Comparison of ENCODE assay signal across 8 cellular contexts in the genomic region with DNA sequence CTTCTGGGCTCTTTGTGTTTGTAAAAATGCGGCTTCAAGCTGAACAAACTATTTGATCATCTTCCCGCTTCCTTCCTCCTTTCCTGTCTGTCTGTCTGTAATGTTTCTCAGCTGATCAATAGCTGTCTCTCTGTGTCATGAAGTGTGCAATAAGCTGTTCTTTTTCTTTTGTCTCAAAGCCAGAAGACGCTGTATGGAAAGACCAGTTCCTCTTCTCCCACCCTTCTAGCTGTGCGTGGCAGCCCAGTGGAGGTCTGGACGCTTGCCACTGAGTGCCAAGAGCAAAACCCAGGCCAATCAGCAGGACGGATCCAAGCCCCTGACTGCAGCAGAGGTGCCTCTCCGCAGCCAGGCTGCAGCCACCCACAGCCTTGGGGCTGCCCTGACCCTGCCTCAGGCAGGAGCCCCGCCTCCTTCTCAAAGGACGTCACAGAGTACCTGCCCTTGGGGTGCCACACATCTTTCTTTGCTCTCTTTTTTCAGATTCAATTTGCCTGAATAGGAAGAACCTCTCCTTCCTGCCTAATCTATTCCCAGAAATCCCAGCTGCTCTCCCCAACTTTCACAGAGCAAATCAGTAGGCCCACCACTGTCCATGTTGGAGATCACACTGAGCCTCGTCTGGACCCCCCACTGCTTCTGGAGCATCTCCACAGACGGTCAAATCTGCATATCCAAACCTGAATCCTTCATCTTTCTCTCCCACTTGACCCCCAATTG. TPM values are rescaled to one million over a fixed set of nuclear protein-coding genes. Genes with fewer than 3 reads are reported as not detected.
DNase-seq lines count a peak whose midpoint lies in the region; ATAC-seq, FAIRE-seq and TF ChIP-seq lines count a peak whose summit lies in the region.

No MANE protein-coding gene starts in this region.

- DNase-seq in NCI-H1092 treated with DMSO at 0.1 percent for 48 hours (lab: John Stamatoyannopoulos, UW) (peak; percentile 64), endothelial cell of umbilical vein (ENCODE audit: low read depth, low spot score) (peak; percentile 85), thyroid gland (peak; percentile 95), NCI-H226 (no peak), cortex of kidney (lab: John Stamatoyannopoulos, UW) (no peak)
- DNase-seq in activated CD8-positive, alpha-beta T cell treated with anti-CD3 and anti-CD28 coated beads for 36 hours = peak; percentile 87

- FAIRE-seq in endothelial cell of umbilical vein (lab: Jason Lieb, UNC) = no peak

- H3K79me2 ChIP-seq in endothelial cell of umbilical vein (ENCODE audit: control insufficient read depth, insufficient read depth, low read length) = peaks cover 31% of the 10 kb centered on the region

- dilution Hi-C loops in endothelial cell of umbilical vein (cut with MboI; ENCODE audit: extremely low pct_ligation_motif_present, low sequenced_read_pairs) = no loop called here

- TF ChIP-seq POLR2A in endothelial cell of umbilical vein (IDR thresholded peaks at IDR 0.05; ENCODE audit: low read depth, low read length) = no peak
- TF ChIP-seq POLR2A in thyroid gland (IDR thresholded peaks at IDR 0.05) = peak in 1 of 2 donors; percentile 79

- peak overlapping the region; percentile 79 for H3K4me3 Mint-ChIP-seq in activated CD8-positive, alpha-beta T cell treated with anti-CD3 and anti-CD28 coated beads for 36 hours
- no peak overlapping the region for H3K4me3 Mint-ChIP-seq in nephron

- peak overlapping the region; percentile 43 to 59 (median 50) for H3K4me3 ChIP-seq in BLaER1 treated with 17β-estradiol and CSF1 and Interleukin-3, amounts not matched to agents 10 nM and 100 nM
- no peak overlapping the region for H3K4me3 ChIP-seq in endothelial cell of umbilical vein (replicated peaks in 1 of 3; ENCODE audit: insufficient read depth in 1 of 3, low read depth in 1 of 3, low read length in 3 of 3)
- no peak overlapping the region for H3K4me3 ChIP-seq in thyroid gland (replicated peaks in 1 of 3)

- peaks cover 92 to 98% (median 96%) of the 10 kb centered on the region in 10 experiments for H3K4me1 ChIP-seq in BLaER1 treated with 17β-estradiol and CSF1 and Interleukin-3, amounts not matched to agents 10 nM and 100 nM
- peaks cover 97% of the 10 kb centered on the region for H3K4me1 ChIP-seq in endothelial cell of umbilical vein (ENCODE audit: control insufficient read depth, extremely low read depth, insufficient read depth, low read length)
- peaks cover 39 to 78% of the 10 kb centered on the region in 2 donors for H3K4me1 ChIP-seq in thyroid gland

- no peaks in the 10 kb centered on the region for H3K9me3 Mint-ChIP-seq in activated CD8-positive, alpha-beta T cell treated with anti-CD3 and anti-CD28 coated beads for 36 hours
- H3K9me3 Mint-ChIP-seq in nephron = no peaks in the 10 kb centered on the region

- peak overlapping the region; percentile 91 to 99 (median 95) for H3K4me2 ChIP-seq in BLaER1 treated with 17β-estradiol and CSF1 and Interleukin-3, amounts not matched to agents 10 nM and 100 nM
- peak overlapping the region; percentile 98 for H3K4me2 ChIP-seq in endothelial cell of umbilical vein (ENCODE audit: insufficient read depth, low read length)

- no peaks in the 10 kb centered on the region for H3K27me3 Mint-ChIP-seq in activated CD8-positive, alpha-beta T cell treated with anti-CD3 and anti-CD28 coated beads for 36 hours
- H3K27me3 Mint-ChIP-seq in nephron (ENCODE audit: low read depth) = no peaks in the 10 kb centered on the region

- intact Hi-C loops in activated CD8-positive, alpha-beta T cell treated with anti-CD3 and anti-CD28 coated beads for 36 hours (cut with micrococcal nuclease) = no loop called here
- intact Hi-C loops in endothelial cell of umbilical vein (cut with micrococcal nuclease) = loop anchor here (1.0 to 10.0 kb wide), 10 partner anchors 43 to 1080 kb away; partner anchors contain the start of gene NOCT
- intact Hi-C loops in thyroid gland (cut with DNase I) = no loop called here

- H3K36me3 ChIP-seq in BLaER1 treated with 17β-estradiol and CSF1 and Interleukin-3, amounts not matched to agents 10 nM and 100 nM = 0 out of 22 replicates have a peak, but pooled peaks cover 0 to 3% (median 0%) of the 10 kb centered on the region in 11 experiments
- no peaks in the 10 kb centered on the region for H3K36me3 ChIP-seq in endothelial cell of umbilical vein (ENCODE audit: control insufficient read depth in 2 of 2, extremely low read depth in 1 of 2, insufficient read depth in 2 of 2, low read length in 2 of 2)
- no peaks in the 10 kb centered on the region for H3K36me3 ChIP-seq in thyroid gland

- H2AFZ ChIP-seq in endothelial cell of umbilical vein (ENCODE audit: low read depth, low read length) = no peak overlapping the region

- peak overlapping the region; percentile 58 to 85 (median 82) for H3K9ac ChIP-seq in BLaER1 treated with 17β-estradiol and CSF1 and Interleukin-3, amounts not matched to agents 10 nM and 100 nM
- peak overlapping the region; percentile 99 for H3K9ac ChIP-seq in endothelial cell of umbilical vein (replicated peaks; ENCODE audit: extremely low read depth, insufficient read depth, low read length)

- peaks cover 0 to 3% (median 0%) of the 10 kb centered on the region in 11 experiments; a peak in 1 of 22 replicates for H3K9me3 ChIP-seq in BLaER1 treated with 17β-estradiol and CSF1 and Interleukin-3, amounts not matched to agents 10 nM and 100 nM (replicated peaks in 1 of 11)
- H3K9me3 ChIP-seq in endothelial cell of umbilical vein (replicated peaks; ENCODE audit: control insufficient read depth, insufficient read depth, low read length) = no peaks in the 10 kb centered on the region
- H3K9me3 ChIP-seq in thyroid gland = no peaks in the 10 kb centered on the region

- H3K4me1 Mint-ChIP-seq in activated CD8-positive, alpha-beta T cell treated with anti-CD3 and anti-CD28 coated beads for 36 hours (ENCODE audit: low read depth) = peaks cover 80% of the 10 kb centered on the region
- peaks cover 63% of the 10 kb centered on the region for H3K4me1 Mint-ChIP-seq in nephron

- H3K27ac ChIP-seq in BLaER1 treated with 17β-estradiol and CSF1 and Interleukin-3, amounts not matched to agents 10 nM and 100 nM = peak overlapping the region; percentile 66 to 95 (median 91)
- H3K27ac ChIP-seq in endothelial cell of umbilical vein (ENCODE audit: insufficient read depth, low read depth, low read length) = peak overlapping the region; percentile 100
- peak overlapping the region; percentile 74 to 80 (median 78) for H3K27ac ChIP-seq in thyroid gland

- no peaks in the 10 kb centered on the region for H3K36me3 Mint-ChIP-seq in activated CD8-positive, alpha-beta T cell treated with anti-CD3 and anti-CD28 coated beads for 36 hours (ENCODE audit: low read depth)
- H3K36me3 Mint-ChIP-seq in nephron (ENCODE audit: low read depth) = no peaks in the 10 kb centered on the region

- WGBS in thyroid gland, 2 donors = 21 to 27% methylated on average over 11 of the region's 11 CpGs

- CTCF ChIA-PET in activated CD8-positive, alpha-beta T cell treated with anti-CD3 and anti-CD28 coated beads for 36 hours (lab: Charles Lee) = interaction anchor here (1.0 to 1.7 kb wide), 5 partner anchors 14 to 159 kb away, joined by 3 to 5 read pairs (median 5); no protein-coding TSS in a partner anchor
- CTCF ChIA-PET in endothelial cell of umbilical vein (lab: Charles Lee) = interaction anchor here (0.7 to 3.0 kb wide), 16 partner anchors 9 to 515 kb away, joined by 3 to 31 read pairs (median 5); no protein-coding TSS in a partner anchor

- no peaks in the 10 kb centered on the region for H3K27me3 ChIP-seq in BLaER1 treated with 17β-estradiol and CSF1 and Interleukin-3, amounts not matched to agents 10 nM and 100 nM
- H3K27me3 ChIP-seq in endothelial cell of umbilical vein (ENCODE audit: control insufficient read depth in 2 of 2, insufficient read depth in 2 of 2, low read length in 2 of 2) = no peaks in the 10 kb centered on the region
- H3K27me3 ChIP-seq in thyroid gland = no peaks in the 10 kb centered on the region

- H3K27ac Mint-ChIP-seq in activated CD8-positive, alpha-beta T cell treated with anti-CD3 and anti-CD28 coated beads for 36 hours = peak overlapping the region; percentile 98
- H3K27ac Mint-ChIP-seq in nephron = peak overlapping the region; percentile 37 to 88 (median 80)

- POLR2A ChIA-PET in activated CD8-positive, alpha-beta T cell treated with anti-CD3 and anti-CD28 coated beads for 36 hours (lab: Charles Lee) = interaction anchor here (1.1 to 4.1 kb wide), 9 partner anchors 9 to 62 kb away, joined by 3 to 25 read pairs (median 5); partner anchors contain the start of gene MAML3
- POLR2A ChIA-PET in endothelial cell of umbilical vein (lab: Charles Lee) = interaction anchor here (1.0 to 2.7 kb wide), 3 partner anchors 22 to 59 kb away, joined by 3 to 17 read pairs (median 5); partner anchors contain the start of gene MAML3

- no peaks in the 10 kb centered on the region for H4K20me1 ChIP-seq in BLaER1 treated with 17β-estradiol and CSF1 and Interleukin-3, amounts not matched to agents 10 nM and 100 nM
- no peaks in the 10 kb centered on the region for H4K20me1 ChIP-seq in endothelial cell of umbilical vein (replicated peaks; ENCODE audit: control insufficient read depth, extremely low read depth, insufficient read depth, low read length)

- no TSS peak for BruUV-seq in endothelial cell of umbilical vein (replicated peaks; lab: Mats Ljungman, UMichigan)

- ATAC-seq in activated CD8-positive, alpha-beta T cell treated with anti-CD3 and anti-CD28 coated beads for 36 hours = peak; percentile 55

- TF ChIP-seq CTCF in activated CD8-positive, alpha-beta T cell treated with anti-CD3 and anti-CD28 coated beads for 36 hours (IDR thresholded peaks at IDR 0.05) = no peak
- TF ChIP-seq CTCF in endothelial cell of umbilical vein (IDR thresholded peaks at IDR 0.05; ENCODE audit: extremely low read depth in 1 of 2, insufficient read depth in 1 of 2, low read depth in 1 of 2, low read length in 2 of 2) = no peak
- no peak for TF ChIP-seq CTCF in nephron (IDR thresholded peaks at IDR 0.05; ENCODE audit: unreplicated experiment in 3 of 3)
- no peak for TF ChIP-seq CTCF in thyroid gland (IDR thresholded peaks at IDR 0.05)

- no peaks in the 10 kb centered on the region for H3K9me1 ChIP-seq in endothelial cell of umbilical vein (replicated peaks; ENCODE audit: control insufficient read depth, extremely low read depth, insufficient read depth, low read length)

TF ChIP-seq in endothelial cell of umbilical vein, 7 proteins besides CTCF, POLR2A, EP300 and RAD21 (continues in another document):
- peak; percentile 32 for TF ChIP-seq JUN (IDR thresholded peaks at IDR 0.05; ENCODE audit: borderline replicate concordance, insufficient read depth, insufficient read length, low read depth)

RNA-seq across cellular contexts. Expression of gene MAML3, which starts 59.1 kb away (rescaled TPM):
- 1 to 10 TPM; 2.0 to 2.4 TPM for total RNA-seq in activated CD8-positive, alpha-beta T cell treated with anti-CD3 and anti-CD28 coated beads for 36 hours
- total RNA-seq in endothelial cell of umbilical vein = 20.1 and 20.3 TPM in 2 replicates
- polyA plus RNA-seq in endothelial cell of umbilical vein = 13.1 and 14.0 TPM in 2 replicates
- polyA plus RNA-seq in endothelial cell of umbilical vein (2011; cell fraction: cytosol; rRNA removed) = 11.6 TPM in 2 replicates
- polyA plus RNA-seq in endothelial cell of umbilical vein (2011; cell fraction: nucleus; rRNA removed) = 21.1 and 27.4 TPM in 2 replicates
- polyA plus RNA-seq in endothelial cell of umbilical vein (2012) = 8.1 and 10.2 TPM in 2 replicates
- 24.5 and 26.5 TPM in 2 replicates for polyA minus RNA-seq in endothelial cell of umbilical vein
- 1.1 TPM for polyA minus RNA-seq in endothelial cell of umbilical vein (2011; cell fraction: cytosol; rRNA and poly(A)+ RNA removed)
- polyA minus RNA-seq in endothelial cell of umbilical vein (2011; cell fraction: nucleus; rRNA and poly(A)+ RNA removed) = 55.7 and 61.8 TPM in 2 replicates
- total RNA-seq in thyroid gland = 10 to 100 TPM in 2 of 4 donors, 1 to 10 TPM in 2; 5.7 to 14.1 (median 11.4) TPM

Comparison
In these comparisons a context has a peak if more than half of its experiments do, and no peak if none do; other contexts are left out.
1. H3K4me3 ChIP-seq: peak in BLaER1 treated with 17β-estradiol and CSF1 and Interleukin-3, amounts not matched to agents 10 nM and 100 nM (10 of 10); none in endothelial cell of umbilical vein (0 of 3) and thyroid gland (0 of 3).
2. DNase-seq: peak in NCI-H1092 treated with DMSO at 0.1 percent for 48 hours (single experiment), activated CD8-positive, alpha-beta T cell treated with anti-CD3 and anti-CD28 coated beads for 36 hours (single experiment), endothelial cell of umbilical vein (single experiment) and thyroid gland (2 of 2); none in NCI-H226 (single experiment) and cortex of kidney (single experiment).
3. Peak in every context shown above with its lines, with median percentiles within 50 percentile points of each other: H3K27ac ChIP-seq.